ENCODE assay signal across 14 cellular contexts in genomic region chr1:30750751-30751291, GRCh38. TPM values are rescaled to one million over a fixed set of nuclear protein-coding genes. Genes with fewer than 3 reads are reported as not detected.
DNase-seq lines count a peak whose midpoint lies in the region; TF ChIP-seq lines count a peak whose summit lies in the region.
"Had no signal": no experiment of that assay in that cellular context is flagged by ENCODE, and none has a peak within 500 bp of the region (broad histone marks: within the 10 kb centered on the region; RNA-seq: fewer than 3 reads in every experiment).

No MANE protein-coding gene starts in this region.

- peaks cover 99% of the 10 kb centered on the region for H3K4me1 Mint-ChIP-seq in activated T-cell treated with anti-CD3 and anti-CD28 coated beads, Interleukin-2, amount 50 U/mL, for 24 hours (ENCODE audit: low read depth)
- H3K4me1 Mint-ChIP-seq in chondrocyte (ENCODE audit: low read depth), result peaks cover 3% of the 10 kb centered on the region

- peak overlapping the region; percentile 98 for H3K27ac Mint-ChIP-seq in activated T-cell treated with anti-CD3 and anti-CD28 coated beads, Interleukin-2, amount 50 U/mL, for 24 hours
- no peak overlapping the region for H3K27ac Mint-ChIP-seq in chondrocyte (ENCODE audit: unreplicated experiment)

- WGBS in ovary, 3 donors, result 84 to 87% (median 85%) methylated on average over 10 of the region's 10 CpGs

- peak overlapping the region in 1 of 5 donors; percentile 25 for H3K9ac ChIP-seq in subcutaneous abdominal adipose tissue (ENCODE audit: low read length in 5 of 5)

- H3K4me1 ChIP-seq in subcutaneous abdominal adipose tissue (ENCODE audit: control insufficient read depth in 5 of 5, insufficient read depth in 5 of 5, low read length in 5 of 5) (peaks cover 0 to 95% (median 57%) of the 10 kb centered on the region in 5 donors), ovary (ENCODE audit: insufficient read depth) (no peaks in the 10 kb centered on the region)

- peak overlapping the region; percentile 73 for H3K4me3 Mint-ChIP-seq in activated T-cell treated with anti-CD3 and anti-CD28 coated beads, Interleukin-2, amount 50 U/mL, for 24 hours
- no peak overlapping the region for H3K4me3 Mint-ChIP-seq in chondrocyte (ENCODE audit: unreplicated experiment)

- no peak for DNase-seq in activated T-cell treated with anti-CD3 and anti-CD28 coated beads, Interleukin-2, amount 50 U/mL, for 24 hours
- no peak for DNase-seq in activated T-cell treated with anti-CD3 and anti-CD28 coated beads for 4 hours
- peak; percentile 94 for DNase-seq in NAMALWA (ENCODE audit: low spot score)
- DNase-seq in chondrocyte (ENCODE audit: low spot score), result peak; percentile 75
- DNase-seq in AG08395 (ENCODE audit: low spot score), result no peak
- no peak for DNase-seq in ovary
- no peak for DNase-seq in SKM-1 treated with dmso at 0.1 percent for 144 hours (lab: John Stamatoyannopoulos, UW; ENCODE audit: unreplicated experiment)
- DNase-seq: activated CD4-positive, alpha-beta T cell treated with anti-CD3 and anti-CD28 coated beads, Interleukin-2, amount 50 U/mL, for 4 hours; head of caudate nucleus; NCI-H1105; stimulated activated CD4-positive, alpha-beta T cell treated with anti-CD3 and anti-CD28 coated beads, Interleukin-1b, Interleukin-23, amount 100 ng/mL, for 48 hours had no signal

- no peaks in the 10 kb centered on the region for H3K9me3 ChIP-seq in subcutaneous abdominal adipose tissue (ENCODE audit: control insufficient read depth in 5 of 5, low read length in 5 of 5)
- no peaks in the 10 kb centered on the region for H3K9me3 ChIP-seq in ovary

- no peaks in the 10 kb centered on the region for H3K9me3 Mint-ChIP-seq in activated T-cell treated with anti-CD3 and anti-CD28 coated beads, Interleukin-2, amount 50 U/mL, for 24 hours
- H3K9me3 Mint-ChIP-seq in chondrocyte (ENCODE audit: low read depth), result no peaks in the 10 kb centered on the region

- peaks cover 69% of the 10 kb centered on the region for H3K36me3 Mint-ChIP-seq in activated T-cell treated with anti-CD3 and anti-CD28 coated beads, Interleukin-2, amount 50 U/mL, for 24 hours (ENCODE audit: low read depth)
- H3K36me3 Mint-ChIP-seq in chondrocyte (ENCODE audit: low read depth), result no peaks in the 10 kb centered on the region

- H3K27me3 ChIP-seq in subcutaneous abdominal adipose tissue (ENCODE audit: control insufficient read depth in 5 of 5, insufficient read depth in 4 of 5, low read length in 5 of 5) (peaks cover 0 to 6% (median 0%) of the 10 kb centered on the region in 5 donors), ovary (no peaks in the 10 kb centered on the region)
- H3K27me3 ChIP-seq: cardiac muscle cell had no signal

- no peak for TF ChIP-seq EP300 in ovary (IDR thresholded peaks at IDR 0.05)

- no peaks in the 10 kb centered on the region for H3K27me3 Mint-ChIP-seq in activated T-cell treated with anti-CD3 and anti-CD28 coated beads, Interleukin-2, amount 50 U/mL, for 24 hours
- H3K27me3 Mint-ChIP-seq in chondrocyte (ENCODE audit: low read depth), result peaks cover 14% of the 10 kb centered on the region

- peaks cover 0 to 5% (median 0%) of the 10 kb centered on the region in 5 donors for H3K36me3 ChIP-seq in subcutaneous abdominal adipose tissue (ENCODE audit: control insufficient read depth in 5 of 5, insufficient read depth in 5 of 5, low read length in 5 of 5)
- no peaks in the 10 kb centered on the region for H3K36me3 ChIP-seq in ovary
- H3K36me3 ChIP-seq: cardiac muscle cell had no signal

- intact Hi-C loops in ovary (cut with DNase I), result no loop called here

- TF ChIP-seq CTCF in chondrocyte (IDR thresholded peaks at IDR 0.05) (no peak), ovary (IDR thresholded peaks at IDR 0.05) (no peak)

- H3K4me3 ChIP-seq in subcutaneous abdominal adipose tissue (ENCODE audit: low read depth in 1 of 5, low read length in 5 of 5) (no peak overlapping the region), ovary (no peak overlapping the region)
- H3K4me3 ChIP-seq: cardiac muscle cell had no signal

- H3K27ac ChIP-seq in subcutaneous abdominal adipose tissue (ENCODE audit: low read depth, low read length), result peak overlapping the region; percentile 37
- no peak overlapping the region for H3K27ac ChIP-seq in ovary
- H3K27ac ChIP-seq: cardiac muscle cell had no signal

- TF ChIP-seq POLR2A in ovary (IDR thresholded peaks at IDR 0.05), result no peak

RNA-seq across cellular contexts. Expression of gene LAPTM5, which starts 6.8 kb away (rescaled TPM):
- total RNA-seq in chondrocyte, result 0.15 to 0.17 TPM in 2 of 3 replicates, not detected in the other
- total RNA-seq in ovary, result 10 to 100 TPM; 15.3 to 57.3 (median 20.3) TPM
- 100 to 1,000 TPM in 1 of 2 donors, 10 to 100 TPM in 1; 20.2 to 103 TPM for polyA plus RNA-seq in ovary
- total RNA-seq: A673 had no signal

RNA-seq across cellular contexts. Expression of gene MATN1, which starts 27.4 kb away (rescaled TPM):
- total RNA-seq in chondrocyte, result 0.19 to 0.82 TPM (median 0.47 TPM) in 3 replicates
- under 1 TPM; 0.20 to 0.95 (median 0.51) TPM for total RNA-seq in ovary
- under 1 TPM; 0.10 to 0.52 TPM for polyA plus RNA-seq in ovary
- total RNA-seq: A673 had no signal

Comparison
In these comparisons a context has a peak if more than half of its experiments do, and no peak if none do; other contexts are left out.
1. DNase-seq: peak in NAMALWA (single experiment) and chondrocyte (single experiment); none in activated T-cell treated with anti-CD3 and anti-CD28 coated beads, Interleukin-2, amount 50 U/mL, for 24 hours (single experiment), activated T-cell treated with anti-CD3 and anti-CD28 coated beads for 4 hours (single experiment), AG08395 (single experiment), ovary (0 of 5) and SKM-1 treated with dmso at 0.1 percent for 144 hours (single experiment).
2. RNA of gene LAPTM5, which starts 6.8 kb away (total RNA-seq): 15.3 to 57.3 TPM in ovary; 0.15 to 0.17 TPM in chondrocyte; every median in the first group is over 10 times any median in the second.